ENCODE assay signal across 31 cellular contexts in the genomic region with DNA sequence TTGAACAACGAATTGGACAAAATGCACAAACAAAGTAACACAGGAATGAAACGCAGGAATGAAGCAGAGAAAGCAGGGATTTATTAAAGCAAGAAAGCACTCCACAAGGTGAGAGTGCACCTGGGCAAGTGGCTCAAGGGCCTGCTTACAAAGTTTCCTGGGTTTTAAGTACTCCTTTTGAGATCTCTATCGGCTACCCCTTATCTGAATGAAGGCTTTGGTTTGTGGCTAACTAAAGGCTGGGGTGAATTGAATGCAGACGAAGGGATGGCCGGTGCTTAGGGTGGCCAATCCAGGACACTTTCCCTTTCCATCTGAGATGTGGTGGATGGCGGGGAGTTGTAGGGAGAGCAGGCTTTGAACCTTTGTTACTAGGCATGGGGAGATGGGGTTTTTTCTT.
"Had no signal": no experiment of that assay in that cellular context is flagged by ENCODE, and none has a peak within 500 bp of the region (broad histone marks: within the 10 kb centered on the region; RNA-seq: fewer than 3 reads in every experiment).

No MANE protein-coding gene starts in this region.

- H3K4me3 Mint-ChIP-seq: naive thymus-derived CD4-positive, alpha-beta T cell; natural killer cell treated with Interleukin-12 subunit alpha and Interleukin-12 subunit beta and Interleukin-15 and Interleukin-18, amount 100 ng/mL, for 72 hours; stimulated activated naive B cell treated with anti-CD40 and anti-IgM and Interleukin-4, amounts not matched to agents 10 μg/mL and 1 μg/mL and 100 μg/mL, for 72 hours had no signal

- H3K9me3 ChIP-seq: mucosa of descending colon, pancreas, prostate gland, testis, tibial artery, upper lobe of right lung had no signal

- ATAC-seq: heart right ventricle; left cardiac atrium; mucosa of descending colon; naive thymus-derived CD4-positive, alpha-beta T cell; natural killer cell treated with Interleukin-12 subunit alpha and Interleukin-12 subunit beta and Interleukin-15 and Interleukin-18, amount 100 ng/mL, for 72 hours; pancreas; right cardiac atrium; sciatic nerve; stimulated activated naive B cell treated with anti-CD40 and anti-IgM and Interleukin-4, amounts not matched to agents 10 μg/mL and 1 μg/mL and 100 μg/mL, for 72 hours; stimulated activated naive CD8-positive, alpha-beta T cell treated with anti-CD3 and anti-CD28 coated beads, Interleukin-15, Interleukin-2, amounts not matched to agents 100 U/mL and 50 U/mL, for 24 hours; upper lobe of right lung had no signal

- H3K27me3 ChIP-seq: pancreas, testis had no signal

- H3K27ac Mint-ChIP-seq: naive thymus-derived CD4-positive, alpha-beta T cell; natural killer cell treated with Interleukin-12 subunit alpha and Interleukin-12 subunit beta and Interleukin-15 and Interleukin-18, amount 100 ng/mL, for 72 hours; stimulated activated naive B cell treated with anti-CD40 and anti-IgM and Interleukin-4, amounts not matched to agents 10 μg/mL and 1 μg/mL and 100 μg/mL, for 72 hours had no signal

- H3K9me3 Mint-ChIP-seq: natural killer cell treated with Interleukin-12 subunit alpha and Interleukin-12 subunit beta and Interleukin-15 and Interleukin-18, amount 100 ng/mL, for 72 hours had no signal

- H3K4me3 ChIP-seq: heart right ventricle, left ventricle myocardium inferior, lung, mucosa of descending colon, pancreas, prostate gland, skin epidermis, stomach, testis, tibial artery, upper lobe of right lung had no signal

- H3K36me3 ChIP-seq: heart right ventricle, left ventricle myocardium inferior, pancreas, prostate gland, stomach, tibial artery, upper lobe of right lung had no signal

- H3K36me3 Mint-ChIP-seq: naive thymus-derived CD4-positive, alpha-beta T cell; natural killer cell treated with Interleukin-12 subunit alpha and Interleukin-12 subunit beta and Interleukin-15 and Interleukin-18, amount 100 ng/mL, for 72 hours; stimulated activated naive B cell treated with anti-CD40 and anti-IgM and Interleukin-4, amounts not matched to agents 10 μg/mL and 1 μg/mL and 100 μg/mL, for 72 hours had no signal

- H3K4me1 Mint-ChIP-seq: naive thymus-derived CD4-positive, alpha-beta T cell; stimulated activated naive B cell treated with anti-CD40 and anti-IgM and Interleukin-4, amounts not matched to agents 10 μg/mL and 1 μg/mL and 100 μg/mL, for 72 hours had no signal

- H3K4me1 ChIP-seq: heart right ventricle, prostate gland, stomach, testis, tibial artery, upper lobe of right lung had no signal

- FAIRE-seq: keratinocyte, pancreas, urothelium cell line had no signal

- H3K27ac ChIP-seq: heart right ventricle, left ventricle myocardium inferior, pancreas, prostate gland, skin epidermis, stomach, testis, tibial artery, upper lobe of right lung had no signal

- DNase-seq: heart right ventricle; hippocampal formation; kidney glomerular epithelial cell; left cardiac atrium; left ventricle myocardium inferior; midbrain; mucosa of descending colon; naive thymus-derived CD4-positive, alpha-beta T cell; nucleus accumbens; pancreas; posterior cingulate gyrus; retina; right cardiac atrium; stimulated activated CD4-positive, alpha-beta T cell treated with anti-CD3 and anti-CD28 coated beads, Interleukin-12 subunit alpha, Interleukin-12 subunit beta, amount 100 ng/mL, for 4 hours; stimulated activated CD4-positive, alpha-beta T cell treated with anti-CD3 and anti-CD28 coated beads, Interleukin-15, amount 100 ng/mL, for 24 hours; stimulated activated CD4-positive, alpha-beta T cell treated with anti-CD3 and anti-CD28 coated beads, Interleukin-2, amount 100 ng/mL, for 24 hours; stimulated activated CD4-positive, alpha-beta T cell treated with anti-CD3 and anti-CD28 coated beads, Interleukin-4, amount 100 ng/mL, for 1 hour; stimulated activated naive B cell treated with anti-CD40 and anti-IgM and Interleukin-4, amounts not matched to agents 10 μg/mL and 1 μg/mL and 100 μg/mL, for 72 hours; stimulated activated naive CD8-positive, alpha-beta T cell treated with anti-CD3 and anti-CD28 coated beads, Interleukin-15, Interleukin-2, amounts not matched to agents 100 U/mL and 50 U/mL, for 24 hours; stomach; testis; tibial artery; trophoblast cell; upper lobe of right lung had no signal
